In genomic region chr6:24242924-24243323, GRCh38 we compare ENCODE assay signal across 6 cellular contexts.
"Had no signal": no experiment of that assay in that cellular context is flagged by ENCODE, and none has a peak within 500 bp of the region (broad histone marks: within the 10 kb centered on the region; RNA-seq: fewer than 3 reads in every experiment).

No MANE protein-coding gene starts in this region.

- ATAC-seq: HepG2, K562 had no signal

- H3K27ac ChIP-seq: HL-60 had no signal

- DNase-seq: IMR-90, KBM-7, KG1 had no signal

- H3K4me3 ChIP-seq: K562 had no signal
